Comparison of ENCODE assay signal across 14 cellular contexts in genomic region chr16:11848842-11849241, GRCh38. TPM values are rescaled to one million over a fixed set of nuclear protein-coding genes. Genes with fewer than 3 reads are reported as not detected.
DNase-seq lines count a peak whose midpoint lies in the region; ATAC-seq, FAIRE-seq and TF ChIP-seq lines count a peak whose summit lies in the region.
"Had no signal": no experiment of that assay in that cellular context is flagged by ENCODE, and none has a peak within 500 bp of the region (broad histone marks: within the 10 kb centered on the region; RNA-seq: fewer than 3 reads in every experiment).

No MANE protein-coding gene starts in this region.

- no peak for ATAC-seq in activated naive CD4-positive, alpha-beta T cell treated with anti-CD3 and anti-CD28 coated beads, Interleukin-2, amount 50 U/mL, for 72 hours
- no peak for ATAC-seq in stimulated activated effector memory CD8-positive, alpha-beta T cell treated with anti-CD3 and anti-CD28 coated beads, Interleukin-12 subunit alpha, Interleukin-12 subunit beta, amount 100 ng/mL, for 72 hours
- no peak for ATAC-seq in HG03097 (IDR thresholded peaks at IDR 0.05; ENCODE audit: low FRiP score, unreplicated experiment)
- ATAC-seq: foreskin keratinocyte, pancreas had no signal

- peaks cover 40 to 63% of the 10 kb centered on the region in 2 donors for H3K36me3 Mint-ChIP-seq in activated naive CD4-positive, alpha-beta T cell treated with anti-CD3 and anti-CD28 coated beads, Interleukin-2, amount 50 U/mL, for 72 hours
- H3K36me3 Mint-ChIP-seq in endothelial cell (ENCODE audit: low read depth, unreplicated experiment): peaks cover 15% of the 10 kb centered on the region
- H3K36me3 Mint-ChIP-seq in stimulated activated effector memory CD8-positive, alpha-beta T cell treated with anti-CD3 and anti-CD28 coated beads, Interleukin-12 subunit alpha, Interleukin-12 subunit beta, amount 100 ng/mL, for 72 hours: peaks cover 84% of the 10 kb centered on the region

- peak overlapping the region; percentile 65 to 79 for H3K27ac Mint-ChIP-seq in activated naive CD4-positive, alpha-beta T cell treated with anti-CD3 and anti-CD28 coated beads, Interleukin-2, amount 50 U/mL, for 72 hours
- H3K27ac Mint-ChIP-seq in endothelial cell (ENCODE audit: unreplicated experiment): no peak overlapping the region
- no peak overlapping the region for H3K27ac Mint-ChIP-seq in stimulated activated effector memory CD8-positive, alpha-beta T cell treated with anti-CD3 and anti-CD28 coated beads, Interleukin-12 subunit alpha, Interleukin-12 subunit beta, amount 100 ng/mL, for 72 hours

- POLR2A ChIA-PET in RWPE1 (lab: Yijun Ruan, JAX; ENCODE audit: low non-redundant PET): no interaction called here

- H3K27ac ChIP-seq in RWPE1: peak overlapping the region; percentile 35
- H3K27ac ChIP-seq: foreskin keratinocyte, left ventricle myocardium inferior, pancreas had no signal

- no peak for DNase-seq in activated naive CD4-positive, alpha-beta T cell treated with anti-CD3 and anti-CD28 coated beads, Interleukin-2, amount 50 U/mL, for 72 hours (ENCODE audit: low spot score in 2 of 2)
- no peak for DNase-seq in activated naive CD4-positive, alpha-beta T cell (lab: John Stamatoyannopoulos, UW)
- DNase-seq in RWPE1 (ENCODE audit: low spot score) (no peak), endothelial cell (ENCODE audit: low spot score) (no peak), SHP77 (lab: John Stamatoyannopoulos, UW) (no peak), D721Med (ENCODE audit: insufficient read length, low spot score) (no peak)
- DNase-seq in stimulated activated effector memory CD8-positive, alpha-beta T cell treated with anti-CD3 and anti-CD28 coated beads, Interleukin-12 subunit alpha, Interleukin-12 subunit beta, amount 100 ng/mL, for 72 hours (ENCODE audit: low spot score in 2 of 2): no peak
- DNase-seq: foreskin keratinocyte; left ventricle myocardium inferior; pancreas; SIG-M5; stimulated activated CD4-positive, alpha-beta T cell treated with anti-CD3 and anti-CD28 coated beads, Interleukin-2, amount 100 ng/mL, for 48 hours had no signal

- H3K9me3 Mint-ChIP-seq in activated naive CD4-positive, alpha-beta T cell treated with anti-CD3 and anti-CD28 coated beads, Interleukin-2, amount 50 U/mL, for 72 hours: no peaks in the 10 kb centered on the region
- H3K9me3 Mint-ChIP-seq in endothelial cell (ENCODE audit: unreplicated experiment): no peaks in the 10 kb centered on the region
- no peaks in the 10 kb centered on the region for H3K9me3 Mint-ChIP-seq in stimulated activated effector memory CD8-positive, alpha-beta T cell treated with anti-CD3 and anti-CD28 coated beads, Interleukin-12 subunit alpha, Interleukin-12 subunit beta, amount 100 ng/mL, for 72 hours

- no peak for TF ChIP-seq CTCF in RWPE1 (conservative IDR thresholded peaks at IDR 0.05; ENCODE audit: low read depth)
- TF ChIP-seq CTCF in endothelial cell (IDR thresholded peaks at IDR 0.05; ENCODE audit: unreplicated experiment): no peak
- TF ChIP-seq CTCF in D721Med (IDR thresholded peaks at IDR 0.05; ENCODE audit: insufficient read depth, missing control alignments): no peak

- H3K27me3 Mint-ChIP-seq in endothelial cell (ENCODE audit: unreplicated experiment): peaks cover 1% of the 10 kb centered on the region

- CTCF ChIA-PET in RWPE1 (lab: Yijun Ruan, JAX): no interaction called here

- FAIRE-seq in D721Med (lab: Jason Lieb, UNC): no peak
- FAIRE-seq: H54, pancreas had no signal

- peak overlapping the region; percentile 21 for H3K4me3 Mint-ChIP-seq in endothelial cell (ENCODE audit: unreplicated experiment)
- H3K4me3 Mint-ChIP-seq in stimulated activated effector memory CD8-positive, alpha-beta T cell treated with anti-CD3 and anti-CD28 coated beads, Interleukin-12 subunit alpha, Interleukin-12 subunit beta, amount 100 ng/mL, for 72 hours: peak overlapping the region; percentile 35

- H3K4me1 Mint-ChIP-seq in endothelial cell (ENCODE audit: unreplicated experiment): peaks cover 11% of the 10 kb centered on the region
- peaks cover 24% of the 10 kb centered on the region for H3K4me1 Mint-ChIP-seq in stimulated activated effector memory CD8-positive, alpha-beta T cell treated with anti-CD3 and anti-CD28 coated beads, Interleukin-12 subunit alpha, Interleukin-12 subunit beta, amount 100 ng/mL, for 72 hours

RNA-seq across cellular contexts. Expression of gene RSL1D1, which starts 2.5 kb away (rescaled TPM):
- total RNA-seq in activated naive CD4-positive, alpha-beta T cell treated with anti-CD3 and anti-CD28 coated beads, Interleukin-2, amount 50 U/mL, for 72 hours: 100 to 1,000 TPM; 255 to 326 TPM
- 86.9 TPM for total RNA-seq in endothelial cell (ENCODE audit: unreplicated experiment)

RNA-seq across cellular contexts. Expression of gene ZC3H7A, which starts 51.8 kb away (rescaled TPM):
- 100 to 1,000 TPM; 108 to 150 TPM for total RNA-seq in activated naive CD4-positive, alpha-beta T cell treated with anti-CD3 and anti-CD28 coated beads, Interleukin-2, amount 50 U/mL, for 72 hours
- 84.7 TPM for total RNA-seq in endothelial cell (ENCODE audit: unreplicated experiment)

Comparison
In these comparisons a context has a peak if more than half of its experiments do, and no peak if none do; other contexts are left out.
1. H3K27ac Mint-ChIP-seq: peak in activated naive CD4-positive, alpha-beta T cell treated with anti-CD3 and anti-CD28 coated beads, Interleukin-2, amount 50 U/mL, for 72 hours (2 of 2); none in endothelial cell (single experiment) and stimulated activated effector memory CD8-positive, alpha-beta T cell treated with anti-CD3 and anti-CD28 coated beads, Interleukin-12 subunit alpha, Interleukin-12 subunit beta, amount 100 ng/mL, for 72 hours (single experiment).